ENCODE assay signal across 9 cellular contexts in the genomic region with DNA sequence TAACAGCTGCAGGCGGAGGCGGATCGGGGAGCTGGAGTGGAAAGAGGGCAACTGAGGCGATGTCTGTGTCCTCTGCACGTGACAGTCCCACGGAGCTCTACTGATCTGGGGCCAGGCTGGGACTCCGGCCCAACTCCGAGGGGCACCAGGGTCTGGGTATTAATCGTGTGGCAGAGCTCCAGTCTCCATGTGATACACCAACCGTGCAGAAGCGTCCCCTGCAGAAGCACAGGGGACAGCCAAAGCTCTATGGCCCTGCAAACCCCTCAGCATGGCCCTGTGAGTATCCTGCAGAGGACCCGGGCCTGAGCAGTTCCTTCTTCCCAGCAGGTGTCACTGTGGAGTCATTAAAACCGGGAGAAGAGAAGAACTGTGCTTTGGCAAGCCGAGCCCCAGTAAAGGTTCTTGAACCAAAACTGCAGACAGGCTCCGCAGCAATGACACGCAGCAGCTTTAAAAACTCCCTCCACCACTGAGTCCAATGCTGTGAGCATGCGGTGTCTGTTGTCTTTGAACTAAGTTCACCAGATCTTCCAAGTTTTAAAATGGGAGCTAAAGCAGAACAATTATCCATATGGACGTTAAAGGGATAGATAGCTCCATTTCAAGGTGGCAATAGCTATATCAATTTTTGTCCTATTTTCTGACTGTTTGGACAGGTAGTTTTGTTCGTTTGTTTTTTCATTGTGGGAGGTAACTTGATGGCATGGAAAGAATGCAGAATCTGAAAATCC.
A peak's percentile ranks its signal among the peaks of the same experiment; 100 is the strongest.
DNase-seq lines count a peak whose midpoint lies in the region; ATAC-seq, FAIRE-seq and TF ChIP-seq lines count a peak whose summit lies in the region.
"Had no signal": no experiment of that assay in that cellular context is flagged by ENCODE, and none has a peak within 500 bp of the region (broad histone marks: within the 10 kb centered on the region; RNA-seq: fewer than 3 reads in every experiment).

No MANE protein-coding gene starts in this region.

- no peaks in the 10 kb centered on the region for H3K9me3 ChIP-seq in right cardiac atrium (ENCODE audit: control insufficient read depth, low read length)
- H3K9me3 ChIP-seq in gastrocnemius medialis, result no peaks in the 10 kb centered on the region

- no peak overlapping the region for H3K4me3 Mint-ChIP-seq in activated naive CD8-positive, alpha-beta T cell treated with anti-CD3 and anti-CD28 coated beads, Interleukin-2, amount 50 U/mL, for 24 hours
- H3K4me3 Mint-ChIP-seq: naive thymus-derived CD8-positive, alpha-beta T cell had no signal

- peak; percentile 58 for TF ChIP-seq CTCF in AG09319 (IDR thresholded peaks at IDR 0.05; ENCODE audit: low read depth, low read length)
- peak; percentile 27 to 56 (median 43) for TF ChIP-seq CTCF in gastrocnemius medialis (IDR thresholded peaks at IDR 0.05 in 4 of 5, conservative IDR thresholded peaks at IDR 0.05 in 1 of 5)

- FAIRE-seq in GM12891 (lab: Jason Lieb, UNC), result no peak

- no peaks in the 10 kb centered on the region for H3K9me3 Mint-ChIP-seq in activated naive CD8-positive, alpha-beta T cell treated with anti-CD3 and anti-CD28 coated beads, Interleukin-2, amount 50 U/mL, for 24 hours
- H3K9me3 Mint-ChIP-seq: naive thymus-derived CD8-positive, alpha-beta T cell had no signal

- H3K36me3 Mint-ChIP-seq in activated naive CD8-positive, alpha-beta T cell treated with anti-CD3 and anti-CD28 coated beads, Interleukin-2, amount 50 U/mL, for 24 hours (ENCODE audit: low read depth), result no peaks in the 10 kb centered on the region

- in situ Hi-C loops in gastrocnemius medialis (cut with MboI; ENCODE audit: low sequenced_read_pairs in 4 of 4), result no loop called here

- no peaks in the 10 kb centered on the region for H3K4me1 ChIP-seq in right cardiac atrium (ENCODE audit: control insufficient read depth, insufficient read depth, low read length)
- peaks cover 8 to 29% of the 10 kb centered on the region in 2 donors for H3K4me1 ChIP-seq in gastrocnemius medialis

- H3K4me1 Mint-ChIP-seq in activated naive CD8-positive, alpha-beta T cell treated with anti-CD3 and anti-CD28 coated beads, Interleukin-2, amount 50 U/mL, for 24 hours, result peaks cover 4% of the 10 kb centered on the region

- H3K27me3 ChIP-seq in right cardiac atrium (ENCODE audit: control insufficient read depth, insufficient read depth) (no peaks in the 10 kb centered on the region), gastrocnemius medialis (no peaks in the 10 kb centered on the region)

- no peak overlapping the region for H3K27ac Mint-ChIP-seq in activated naive CD8-positive, alpha-beta T cell treated with anti-CD3 and anti-CD28 coated beads, Interleukin-2, amount 50 U/mL, for 24 hours
- H3K27ac Mint-ChIP-seq: naive thymus-derived CD8-positive, alpha-beta T cell had no signal

- no peaks in the 10 kb centered on the region for H3K36me3 ChIP-seq in gastrocnemius medialis

- ATAC-seq in HG02938 (IDR thresholded peaks at IDR 0.05; ENCODE audit: unreplicated experiment) (peak; percentile 69), right cardiac atrium (peak; percentile 77 to 85), gastrocnemius medialis (peak; percentile 67 to 74)
- peak; percentile 75 for ATAC-seq in activated naive CD8-positive, alpha-beta T cell treated with anti-CD3 and anti-CD28 coated beads, Interleukin-2, amount 50 U/mL, for 24 hours

- intact Hi-C loops in right cardiac atrium (cut with DNase I) (no loop called here), gastrocnemius medialis (cut with DNase I; ENCODE audit: low total_unique reads) (no loop called here)

- H3K27ac ChIP-seq in right cardiac atrium (ENCODE audit: low read length) (no peak overlapping the region), gastrocnemius medialis (no peak overlapping the region)

- peaks cover 2% of the 10 kb centered on the region for H3K27me3 Mint-ChIP-seq in activated naive CD8-positive, alpha-beta T cell treated with anti-CD3 and anti-CD28 coated beads, Interleukin-2, amount 50 U/mL, for 24 hours

- TF ChIP-seq POLR2A in GM12891 (IDR thresholded peaks at IDR 0.05; ENCODE audit: low read depth, low read length) (no peak), gastrocnemius medialis (IDR thresholded peaks at IDR 0.05) (no peak)

- no peak for DNase-seq in AG09319 (ENCODE audit: extremely low read depth, low read depth)
- peak; percentile 20 for DNase-seq in GM12891 (ENCODE audit: insufficient read length, low spot score)
- DNase-seq in NCI-H345 treated with DMSO at 0.1 percent for 48 hours (lab: John Stamatoyannopoulos, UW; ENCODE audit: unreplicated experiment), result peak; percentile 7
- DNase-seq in activated naive CD8-positive, alpha-beta T cell treated with anti-CD3 and anti-CD28 coated beads, Interleukin-2, amount 50 U/mL, for 24 hours, result peak; percentile 33
- DNase-seq in right cardiac atrium, result peak; percentile 39 to 65 (median 60)
- DNase-seq in gastrocnemius medialis, result peak in 1 of 2 donors; percentile 42
- no peak for DNase-seq in central memory CD4-positive, alpha-beta T cell
- DNase-seq: naive thymus-derived CD8-positive, alpha-beta T cell had no signal

- H3K4me3 ChIP-seq in right cardiac atrium (ENCODE audit: low read length) (no peak overlapping the region), gastrocnemius medialis (no peak overlapping the region)

- WGBS in right cardiac atrium, result 46% methylated on average over 19 of the region's 19 CpGs

TF ChIP-seq in GM12891, 5 proteins besides CTCF, POLR2A, EP300 and RAD21:
- TF ChIP-seq TAF1 (IDR thresholded peaks at IDR 0.05; ENCODE audit: low read depth, low read length), result no peak

Comparison
In these comparisons a context has a peak if more than half of its experiments do, and no peak if none do; other contexts are left out.
1. DNase-seq: peak in GM12891 (single experiment), NCI-H345 treated with DMSO at 0.1 percent for 48 hours (single experiment), activated naive CD8-positive, alpha-beta T cell treated with anti-CD3 and anti-CD28 coated beads, Interleukin-2, amount 50 U/mL, for 24 hours (single experiment) and right cardiac atrium (3 of 3); none in AG09319 (single experiment) and central memory CD4-positive, alpha-beta T cell (single experiment).
2. Peak in every context shown above with its lines, with median percentiles within 50 percentile points of each other: ATAC-seq.